In genomic region chr12:66168410-66168809, GRCh38 we compare ENCODE assay signal across 8 cellular contexts. TPM values are rescaled to one million over a fixed set of nuclear protein-coding genes. Genes with fewer than 3 reads are reported as not detected.
DNase-seq lines count a peak whose midpoint lies in the region; ATAC-seq and TF ChIP-seq lines count a peak whose summit lies in the region.

No MANE protein-coding gene starts in this region.

- peak overlapping the region in 3 of 4 donors; percentile 98 to 99 (median 98) for H3K27ac ChIP-seq in body of pancreas
- H3K27ac ChIP-seq in muscle layer of duodenum (ENCODE audit: low read length): peak overlapping the region; percentile 99

- peak overlapping the region; percentile 69 to 100 (median 99) for H3K27ac Mint-ChIP-seq in IgD-negative memory B cell

- DNase-seq in AG10803 (ENCODE audit: low read depth) (no peak), body of pancreas (no peak), epidermal melanocyte (ENCODE audit: insufficient read length, low spot score) (no peak)
- DNase-seq in stimulated activated naive CD4-positive, alpha-beta T cell treated with Interleukin-2 at 50 U/mL for 16 hours (lab: John Stamatoyannopoulos, UW): no peak

- intact Hi-C loops in body of pancreas (cut with DNase I): no loop called here

- ATAC-seq in body of pancreas: no peak
- ATAC-seq in HG02885 (IDR thresholded peaks at IDR 0.05; ENCODE audit: poor library complexity, unreplicated experiment): no peak
- ATAC-seq in HG03565 (IDR thresholded peaks at IDR 0.05; ENCODE audit: unreplicated experiment): no peak

- H3K4me3 ChIP-seq in AG10803 (ENCODE audit: low read length) (peak overlapping the region; percentile 90), body of pancreas (no peak overlapping the region), muscle layer of duodenum (ENCODE audit: low read depth in 1 of 2, low read length in 2 of 2) (peak overlapping the region; percentile 78 to 80)

- H3K9me3 Mint-ChIP-seq in IgD-negative memory B cell: no peaks in the 10 kb centered on the region

- H3K4me3 Mint-ChIP-seq in IgD-negative memory B cell: peak overlapping the region; percentile 62 to 98 (median 82)

- WGBS in body of pancreas, 2 donors: 74 to 78% methylated on average over 8 of the region's 8 CpGs

- H3K36me3 Mint-ChIP-seq in IgD-negative memory B cell: peaks cover 13% of the 10 kb centered on the region

- no peaks in the 10 kb centered on the region for H3K9me3 ChIP-seq in body of pancreas
- H3K9me3 ChIP-seq in muscle layer of duodenum (ENCODE audit: control insufficient read depth in 1 of 2, low read length in 2 of 2): no peaks in the 10 kb centered on the region

- TF ChIP-seq CTCF in AG10803 (conservative IDR thresholded peaks at IDR 0.05; ENCODE audit: low read length) (no peak), body of pancreas (IDR thresholded peaks at IDR 0.05) (no peak)

- peaks cover 31 to 46% (median 40%) of the 10 kb centered on the region in 3 donors for H3K4me1 Mint-ChIP-seq in IgD-negative memory B cell

- H3K27me3 ChIP-seq in body of pancreas: no peaks in the 10 kb centered on the region
- H3K27me3 ChIP-seq in muscle layer of duodenum (ENCODE audit: low read depth, low read length): no peaks in the 10 kb centered on the region

- peaks cover 15% of the 10 kb centered on the region for H3K4me1 ChIP-seq in body of pancreas
- H3K4me1 ChIP-seq in muscle layer of duodenum (ENCODE audit: control insufficient read depth in 1 of 2, insufficient read depth in 2 of 2, low read length in 2 of 2): peaks cover 0 to 14% of the 10 kb centered on the region in 2 donors

- no peaks in the 10 kb centered on the region for H3K27me3 Mint-ChIP-seq in IgD-negative memory B cell

- no peak for TF ChIP-seq POLR2A in body of pancreas (IDR thresholded peaks at IDR 0.05)

- H3K36me3 ChIP-seq in body of pancreas (replicated peaks in 1 of 2; ENCODE audit: insufficient read depth in 1 of 2, low read depth in 2 of 2) (no peaks in the 10 kb centered on the region), muscle layer of duodenum (ENCODE audit: control insufficient read depth in 1 of 2, insufficient read depth in 2 of 2, low read length in 2 of 2) (peaks cover 0 to 8% of the 10 kb centered on the region in 2 donors)

RNA-seq across cellular contexts. Expression of gene TMBIM4, which starts 1.4 kb away (rescaled TPM):
- polyA plus RNA-seq in IgD-negative memory B cell: 324 TPM
- total RNA-seq in body of pancreas: 10 to 100 TPM; 59.7 to 62.3 TPM

RNA-seq across cellular contexts. Expression of gene IRAK3, which starts 20.6 kb away (rescaled TPM):
- not detected for polyA plus RNA-seq in IgD-negative memory B cell
- total RNA-seq in body of pancreas: 1 to 10 TPM; 6.2 to 6.3 TPM

RNA-seq across cellular contexts. Expression of gene LLPH, which starts 37.9 kb away (rescaled TPM):
- 33.2 TPM for polyA plus RNA-seq in IgD-negative memory B cell
- total RNA-seq in body of pancreas: 1 to 10 TPM; 1.3 to 2.9 TPM

Comparison
In these comparisons a context has a peak if more than half of its experiments do, and no peak if none do; other contexts are left out.
1. H3K4me3 ChIP-seq: peak in AG10803 (single experiment) and muscle layer of duodenum (2 of 2); none in body of pancreas (0 of 2).